ENCODE assay signal across 1 cellular context in genomic region chr10:71232089-71232998, GRCh38.
TF ChIP-seq lines count a peak whose summit lies in the region.

No MANE protein-coding gene starts in this region.

TF ChIP-seq in SK-N-SH, 30 proteins besides CTCF, POLR2A, EP300 and RAD21 (continued from another document):
- TF ChIP-seq ZBTB33 (IDR thresholded peaks at IDR 0.05; ENCODE audit: borderline replicate concordance, low read depth) (no peak), NRF1 (IDR thresholded peaks at IDR 0.05; ENCODE audit: low read depth, low read length) (no peak), POLR2AphosphoS5 (IDR thresholded peaks at IDR 0.05; ENCODE audit: low read depth, low read length) (0 out of 2 replicates have a peak, but pooled peaks have one; percentile 8), SIN3A (IDR thresholded peaks at IDR 0.05; ENCODE audit: borderline replicate concordance, low read depth, low read length) (no peak; the same call in 1 of the 2 replicates), EZH2phosphoT487 (IDR thresholded peaks at IDR 0.05; ENCODE audit: borderline replicate concordance, low read depth) (no peak), REST (IDR thresholded peaks at IDR 0.05; ENCODE audit: low read depth, low read length) (no peak)
